Comparison of ENCODE assay signal across 13 cellular contexts in the genomic region with DNA sequence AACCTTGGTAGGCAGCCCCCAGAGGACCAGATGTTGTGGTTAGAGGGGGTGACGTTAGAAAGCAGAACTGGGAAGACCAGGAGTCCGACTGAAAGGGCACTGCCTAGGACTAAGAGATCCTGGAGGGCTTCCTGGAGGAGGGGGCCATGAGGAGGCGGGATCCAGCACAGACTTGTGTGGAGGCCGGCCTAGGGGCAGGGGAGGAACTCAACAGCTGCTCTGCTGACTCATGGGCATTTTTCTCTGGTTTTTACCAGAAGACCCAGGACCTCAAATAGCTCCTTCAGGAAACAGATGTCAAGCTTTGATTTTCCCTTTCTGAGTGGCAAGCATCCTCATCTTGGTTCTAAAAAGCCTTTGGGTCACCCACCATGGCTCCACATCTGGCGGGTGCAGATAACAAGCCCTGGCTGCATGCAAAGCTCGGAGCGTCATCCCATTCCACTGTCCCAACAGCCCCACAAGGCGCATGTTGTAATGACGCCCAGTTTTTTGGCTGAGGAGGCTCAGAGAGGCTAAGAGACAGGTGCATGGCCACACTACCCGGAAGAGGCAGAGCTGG. TPM values are rescaled to one million over a fixed set of nuclear protein-coding genes. Genes with fewer than 3 reads are reported as not detected.
DNase-seq lines count a peak whose midpoint lies in the region; ATAC-seq and TF ChIP-seq lines count a peak whose summit lies in the region.
"Had no signal": no experiment of that assay in that cellular context is flagged by ENCODE, and none has a peak within 500 bp of the region (broad histone marks: within the 10 kb centered on the region; RNA-seq: fewer than 3 reads in every experiment).

No MANE protein-coding gene starts in this region.

- H4K5ac ChIP-seq in mesendoderm (ENCODE audit: low read length) = no peak overlapping the region

- H3K9me3 Mint-ChIP-seq in activated T-cell treated with anti-CD3 and anti-CD28 coated beads, Interleukin-2, amount 50 U/mL, for 4 hours = no peaks in the 10 kb centered on the region
- no peaks in the 10 kb centered on the region for H3K9me3 Mint-ChIP-seq in T-helper 2 cell treated with Interferon-gamma antibody and Interleukin-4, amounts not matched to agents 5 μg/mL and 100 μg/mL, for 36 hours
- H3K9me3 Mint-ChIP-seq: T-cell had no signal

- no CpG with 5 or more reads among the region's 10 CpGs for WGBS in mesendoderm (ENCODE audit: extremely low coverage, insufficient coverage, low lambda C conversion rate)
- 46 to 47% methylated on average over 2 to 4 of the region's 10 CpGs for WGBS in gastroesophageal sphincter (ENCODE audit: low coverage in 1 of 2), 2 donors

- H3K56ac ChIP-seq in mesendoderm (ENCODE audit: low read length) = no peak overlapping the region

- H3K36me3 ChIP-seq in mesendoderm (ENCODE audit: control insufficient read depth, insufficient read depth, low read length) = no peaks in the 10 kb centered on the region
- no peaks in the 10 kb centered on the region for H3K36me3 ChIP-seq in gastroesophageal sphincter
- H3K36me3 ChIP-seq: tibial nerve had no signal

- H3K4me1 Mint-ChIP-seq in activated T-cell treated with anti-CD3 and anti-CD28 coated beads, Interleukin-2, amount 50 U/mL, for 4 hours (ENCODE audit: low read depth) = peaks cover 45% of the 10 kb centered on the region
- H3K4me1 Mint-ChIP-seq in T-helper 2 cell treated with Interferon-gamma antibody and Interleukin-4, amounts not matched to agents 5 μg/mL and 100 μg/mL, for 36 hours (ENCODE audit: low read depth) = peaks cover 38% of the 10 kb centered on the region

- no peak overlapping the region for H2AK5ac ChIP-seq in mesendoderm (ENCODE audit: low read length)

- H3K27me3 Mint-ChIP-seq in activated T-cell treated with anti-CD3 and anti-CD28 coated beads, Interleukin-2, amount 50 U/mL, for 4 hours (ENCODE audit: low read depth) = no peaks in the 10 kb centered on the region
- H3K27me3 Mint-ChIP-seq in T-helper 2 cell treated with Interferon-gamma antibody and Interleukin-4, amounts not matched to agents 5 μg/mL and 100 μg/mL, for 36 hours (ENCODE audit: low read depth) = no peaks in the 10 kb centered on the region
- H3K27me3 Mint-ChIP-seq: T-cell had no signal

- no peak overlapping the region for H3K23ac ChIP-seq in mesendoderm (ENCODE audit: low read length)

- no peak overlapping the region for H3K4ac ChIP-seq in mesendoderm (ENCODE audit: low read depth, low read length)

- ATAC-seq in HG02852 (IDR thresholded peaks at IDR 0.05; ENCODE audit: unreplicated experiment) (peak; percentile 32), gastroesophageal sphincter (no peak), esophagus mucosa (no peak)
- peak in 1 of 2 donors; percentile 15 for ATAC-seq in activated T-cell treated with anti-CD3 and anti-CD28 coated beads, Interleukin-2, amount 50 U/mL, for 4 hours
- ATAC-seq: T-cell had no signal

- no peak overlapping the region for H2BK15ac ChIP-seq in mesendoderm (replicated peaks; ENCODE audit: low read depth)

- TF ChIP-seq CTCF in gastroesophageal sphincter (IDR thresholded peaks at IDR 0.05) = no peak

- H3K4me1 ChIP-seq in mesendoderm (ENCODE audit: control insufficient read depth, low read depth, low read length) = peaks cover 2% of the 10 kb centered on the region
- no peaks in the 10 kb centered on the region for H3K4me1 ChIP-seq in gastroesophageal sphincter
- H3K4me1 ChIP-seq: tibial nerve had no signal

- DNase-seq in ELR (ENCODE audit: low read depth) (peak; percentile 15), mesendoderm (peak; percentile 21), G401 (ENCODE audit: low spot score) (no peak)
- peak; percentile 8 for DNase-seq in activated T-cell treated with anti-CD3 and anti-CD28 coated beads, Interleukin-2, amount 50 U/mL, for 4 hours
- no peak for DNase-seq in T-helper 2 cell treated with Interferon-gamma antibody and Interleukin-4, amounts not matched to agents 5 μg/mL and 100 μg/mL, for 36 hours (ENCODE audit: low spot score)
- DNase-seq: kidney, NCI-H1694 treated with DMSO at 0.1 percent for 48 hours had no signal

- H3K36me3 Mint-ChIP-seq in activated T-cell treated with anti-CD3 and anti-CD28 coated beads, Interleukin-2, amount 50 U/mL, for 4 hours (ENCODE audit: insufficient read depth) = peaks cover 42% of the 10 kb centered on the region
- H3K36me3 Mint-ChIP-seq in T-helper 2 cell treated with Interferon-gamma antibody and Interleukin-4, amounts not matched to agents 5 μg/mL and 100 μg/mL, for 36 hours (ENCODE audit: low read depth) = peaks cover 47% of the 10 kb centered on the region

- no peak overlapping the region for H2BK5ac ChIP-seq in mesendoderm (ENCODE audit: low read length)

- TF ChIP-seq POLR2A in gastroesophageal sphincter (IDR thresholded peaks at IDR 0.05) = no peak

- no peak overlapping the region for H3K9ac ChIP-seq in mesendoderm (ENCODE audit: low read length)

- H3K9me3 ChIP-seq in gastroesophageal sphincter = no peaks in the 10 kb centered on the region
- H3K9me3 ChIP-seq: tibial nerve had no signal

- H3K4me3 ChIP-seq in mesendoderm (ENCODE audit: low read length) = no peak overlapping the region
- no peak overlapping the region for H3K4me3 ChIP-seq in gastroesophageal sphincter
- H3K4me3 ChIP-seq: tibial nerve had no signal

- H3K27me3 ChIP-seq in mesendoderm (ENCODE audit: insufficient read depth, low read length, poor library complexity) (no peaks in the 10 kb centered on the region), gastroesophageal sphincter (peaks cover 68% of the 10 kb centered on the region)

- H3K27ac ChIP-seq in mesendoderm (ENCODE audit: low read depth, low read length) = no peak overlapping the region
- H3K27ac ChIP-seq in gastroesophageal sphincter = no peak overlapping the region
- H3K27ac ChIP-seq: tibial nerve had no signal

- in situ Hi-C loops in G401 (cut with HindIII; ENCODE audit: low sequenced_read_pairs) = no loop called here

- H2BK120ac ChIP-seq in mesendoderm (ENCODE audit: low read depth, low read length) = no peak overlapping the region

- no peak overlapping the region for H3K4me3 Mint-ChIP-seq in activated T-cell treated with anti-CD3 and anti-CD28 coated beads, Interleukin-2, amount 50 U/mL, for 4 hours
- no peak overlapping the region for H3K4me3 Mint-ChIP-seq in T-helper 2 cell treated with Interferon-gamma antibody and Interleukin-4, amounts not matched to agents 5 μg/mL and 100 μg/mL, for 36 hours
- H3K4me3 Mint-ChIP-seq: T-cell had no signal

- no peak overlapping the region for H3K27ac Mint-ChIP-seq in T-helper 2 cell treated with Interferon-gamma antibody and Interleukin-4, amounts not matched to agents 5 μg/mL and 100 μg/mL, for 36 hours

- no peaks in the 10 kb centered on the region for H3K79me1 ChIP-seq in mesendoderm (ENCODE audit: low read length)

- no peak overlapping the region for H4K8ac ChIP-seq in mesendoderm (ENCODE audit: low read depth, low read length)

- no peaks in the 10 kb centered on the region for H3K79me2 ChIP-seq in mesendoderm (ENCODE audit: control insufficient read depth, insufficient read depth, low read length)

- no peak for TF ChIP-seq EP300 in gastroesophageal sphincter (IDR thresholded peaks at IDR 0.05)

- no peak overlapping the region for H3K18ac ChIP-seq in mesendoderm (ENCODE audit: low read length)

- H3K4me2 ChIP-seq in mesendoderm (ENCODE audit: low read length) = no peak overlapping the region

RNA-seq across cellular contexts. Expression of gene IL21R, which starts 29.0 kb away (rescaled TPM):
- 10 to 100 TPM; 90.7 to 94.9 (median 91.4) TPM for total RNA-seq in activated T-cell treated with anti-CD3 and anti-CD28 coated beads, Interleukin-2, amount 50 U/mL, for 4 hours
- 0.52 TPM for polyA plus RNA-seq in mesendoderm (2013, experiment 1 of 2)
- polyA plus RNA-seq in mesendoderm (2013, experiment 2 of 2) = 0.63 TPM
- 0.18 TPM in 1 of 2 replicates, not detected in the other for total RNA-seq in G401 (2014; rRNA removed; shearing (Covaris generic))
- total RNA-seq in gastroesophageal sphincter (under 1 TPM in 3 of 4 donors, not detected in 1; 0.23 to 0.40 (median 0.25) TPM), esophagus mucosa (0.56 TPM)
- total RNA-seq: bronchial epithelial cell had no signal

Comparison
In these comparisons a context has a peak if more than half of its experiments do, and no peak if none do; other contexts are left out.
1. DNase-seq: peak in ELR (single experiment), activated T-cell treated with anti-CD3 and anti-CD28 coated beads, Interleukin-2, amount 50 U/mL, for 4 hours (single experiment) and mesendoderm (single experiment); none in T-helper 2 cell treated with Interferon-gamma antibody and Interleukin-4, amounts not matched to agents 5 μg/mL and 100 μg/mL, for 36 hours (single experiment) and G401 (single experiment).
2. RNA of gene IL21R, which starts 29.0 kb away (total RNA-seq): 90.7 to 94.9 TPM in activated T-cell treated with anti-CD3 and anti-CD28 coated beads, Interleukin-2, amount 50 U/mL, for 4 hours; 0.56 TPM in esophagus mucosa (single experiment), 0.23 to 0.40 TPM in gastroesophageal sphincter and 0.18 TPM in G401; every median in the first group is over 10 times any median in the second.